Comparison of ENCODE assay signal across 1 cellular context in the genomic region with DNA sequence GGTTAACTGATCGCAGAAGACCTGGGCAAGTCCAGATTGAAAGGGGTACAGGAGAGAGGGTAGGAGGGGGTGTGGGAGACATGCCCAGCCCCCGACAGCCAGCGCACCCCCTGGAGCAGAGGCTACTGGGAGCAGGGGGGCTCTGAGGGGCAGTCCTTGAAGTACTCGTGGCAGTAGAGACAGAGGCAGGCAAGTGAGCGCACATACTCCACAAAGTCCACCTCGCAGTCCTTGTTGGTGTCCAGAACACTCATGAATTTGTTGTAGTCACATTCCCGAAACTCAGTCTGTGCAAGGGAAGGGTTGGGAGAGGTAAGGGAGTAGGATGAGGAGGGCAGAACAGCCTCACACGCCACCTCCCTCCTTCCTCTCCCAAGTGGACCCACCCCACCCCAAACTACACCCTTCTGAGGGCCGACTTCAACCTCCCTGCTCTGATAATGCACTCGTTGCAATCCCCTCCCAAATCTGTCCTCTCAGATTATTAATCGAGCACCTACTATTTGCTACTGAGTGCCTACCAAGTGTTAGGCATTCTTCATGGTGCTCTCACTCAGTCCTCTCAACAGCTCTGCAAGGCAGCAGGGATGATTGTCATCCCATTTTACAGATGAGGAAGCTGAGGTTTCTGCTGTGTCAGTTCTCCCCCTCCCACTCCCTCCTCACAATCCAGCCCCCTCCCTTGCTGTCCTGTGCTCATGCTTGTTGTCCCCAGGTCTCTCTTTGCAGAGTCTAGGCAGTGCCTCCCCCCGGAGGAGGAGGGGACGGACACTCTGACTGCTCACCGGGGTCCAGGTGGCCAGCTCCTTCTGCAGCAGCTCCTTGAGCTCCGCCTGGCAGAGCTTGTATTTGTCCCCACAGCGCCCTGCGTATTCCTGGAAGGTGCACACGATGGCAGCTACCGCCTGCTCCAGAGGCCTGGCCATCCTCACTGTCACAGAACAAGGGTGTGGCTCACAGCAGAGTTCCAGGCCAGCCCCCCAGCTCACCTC.
TF ChIP-seq lines count a peak whose summit lies in the region.

No MANE protein-coding gene starts in this region.

TF ChIP-seq in K562, 482 proteins besides CTCF, POLR2A, EP300 and RAD21 (continues in another document):
- no peak for TF ChIP-seq NEUROD1 (IDR thresholded peaks at IDR 0.05; ENCODE audit: borderline replicate concordance, low read depth, low read length, partially characterized antibody)
- peak; percentile 78 for TF ChIP-seq RBM25 (IDR thresholded peaks at IDR 0.05; ENCODE audit: low read depth, low read length, severe bottlenecking)
- TF ChIP-seq BRD9 (IDR thresholded peaks at IDR 0.05; ENCODE audit: low read depth, partially characterized antibody), result no peak
- 0 out of 2 replicates have a peak, but pooled peaks have one; percentile 31 for TF ChIP-seq DPF2 (IDR thresholded peaks at IDR 0.05)
- no peak for TF ChIP-seq KDM4B (IDR thresholded peaks at IDR 0.05; ENCODE audit: borderline replicate concordance in 2 of 2, low read depth in 1 of 2)
- TF ChIP-seq, protein P1, sequence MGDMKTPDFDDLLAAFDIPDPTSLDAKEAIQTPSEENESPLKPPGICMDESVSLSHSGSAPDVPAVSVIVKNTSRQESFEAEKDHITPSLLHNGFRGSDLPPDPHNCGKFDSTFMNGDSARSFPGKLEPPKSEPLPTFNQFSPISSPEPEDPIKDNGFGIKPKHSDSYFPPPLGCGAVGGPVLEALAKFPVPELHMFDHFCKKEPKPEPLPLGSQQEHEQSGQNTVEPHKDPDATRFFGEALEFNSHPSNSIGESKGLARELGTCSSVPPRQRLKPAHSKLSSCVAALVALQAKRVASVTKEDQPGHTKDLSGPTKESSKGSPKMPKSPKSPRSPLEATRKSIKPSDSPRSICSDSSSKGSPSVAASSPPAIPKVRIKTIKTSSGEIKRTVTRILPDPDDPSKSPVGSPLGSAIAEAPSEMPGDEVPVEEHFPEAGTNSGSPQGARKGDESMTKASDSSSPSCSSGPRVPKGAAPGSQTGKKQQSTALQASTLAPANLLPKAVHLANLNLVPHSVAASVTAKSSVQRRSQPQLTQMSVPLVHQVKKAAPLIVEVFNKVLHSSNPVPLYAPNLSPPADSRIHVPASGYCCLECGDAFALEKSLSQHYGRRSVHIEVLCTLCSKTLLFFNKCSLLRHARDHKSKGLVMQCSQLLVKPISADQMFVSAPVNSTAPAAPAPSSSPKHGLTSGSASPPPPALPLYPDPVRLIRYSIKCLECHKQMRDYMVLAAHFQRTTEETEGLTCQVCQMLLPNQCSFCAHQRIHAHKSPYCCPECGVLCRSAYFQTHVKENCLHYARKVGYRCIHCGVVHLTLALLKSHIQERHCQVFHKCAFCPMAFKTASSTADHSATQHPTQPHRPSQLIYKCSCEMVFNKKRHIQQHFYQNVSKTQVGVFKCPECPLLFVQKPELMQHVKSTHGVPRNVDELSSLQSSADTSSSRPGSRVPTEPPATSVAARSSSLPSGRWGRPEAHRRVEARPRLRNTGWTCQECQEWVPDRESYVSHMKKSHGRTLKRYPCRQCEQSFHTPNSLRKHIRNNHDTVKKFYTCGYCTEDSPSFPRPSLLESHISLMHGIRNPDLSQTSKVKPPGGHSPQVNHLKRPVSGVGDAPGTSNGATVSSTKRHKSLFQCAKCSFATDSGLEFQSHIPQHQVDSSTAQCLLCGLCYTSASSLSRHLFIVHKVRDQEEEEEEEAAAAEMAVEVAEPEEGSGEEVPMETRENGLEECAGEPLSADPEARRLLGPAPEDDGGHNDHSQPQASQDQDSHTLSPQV (IDR thresholded peaks at IDR 0.05), result no peak
- no peak for TF ChIP-seq ATF7 (IDR thresholded peaks at IDR 0.05)
- TF ChIP-seq FOXP1 (CRISPR knock-in tag; IDR thresholded peaks at IDR 0.05), result no peak
- peak; percentile 87 to 93 for TF ChIP-seq KDM1A (IDR thresholded peaks at IDR 0.05)
- TF ChIP-seq ZNF197 (CRISPR knock-in tag; IDR thresholded peaks at IDR 0.05; ENCODE audit: low read depth), result no peak
- TF ChIP-seq SP1 (CRISPR knock-in tag; IDR thresholded peaks at IDR 0.05), result no peak
- peak; percentile 69 for TF ChIP-seq HDAC2 (IDR thresholded peaks at IDR 0.05)
- TF ChIP-seq HDAC1 (IDR thresholded peaks at IDR 0.05), result peak in 1 of 2 experiments; percentile 15; a peak in 1 of 4 replicates
- peak; percentile 64 for TF ChIP-seq ZNF316 (IDR thresholded peaks at IDR 0.05)
- TF ChIP-seq SMARCA5 (IDR thresholded peaks at IDR 0.05), result peak; percentile 83
- no peak for TF ChIP-seq KLF1 (tag; IDR thresholded peaks at IDR 0.05)
- TF ChIP-seq MECOM (CRISPR knock-in tag; IDR thresholded peaks at IDR 0.05), result no peak
- no peak for TF ChIP-seq E4F1 (CRISPR knock-in tag; IDR thresholded peaks at IDR 0.05; ENCODE audit: borderline replicate concordance)
- TF ChIP-seq JUND (IDR thresholded peaks at IDR 0.05; ENCODE audit: borderline replicate concordance, low read depth, low read length), result no peak
- no peak for TF ChIP-seq JUND (tag; IDR thresholded peaks at IDR 0.05; ENCODE audit: borderline replicate concordance, low read depth, low read length)
- TF ChIP-seq CBX5 (IDR thresholded peaks at IDR 0.05; ENCODE audit: borderline replicate concordance, low read depth), result no peak
- TF ChIP-seq RCOR1 (IDR thresholded peaks at IDR 0.05; ENCODE audit: borderline replicate concordance in 1 of 2, low read depth in 2 of 2, low read length in 2 of 2), result peak in 1 of 2 experiments; percentile 69; a peak in 1 of 4 replicates
- TF ChIP-seq, protein P2, sequence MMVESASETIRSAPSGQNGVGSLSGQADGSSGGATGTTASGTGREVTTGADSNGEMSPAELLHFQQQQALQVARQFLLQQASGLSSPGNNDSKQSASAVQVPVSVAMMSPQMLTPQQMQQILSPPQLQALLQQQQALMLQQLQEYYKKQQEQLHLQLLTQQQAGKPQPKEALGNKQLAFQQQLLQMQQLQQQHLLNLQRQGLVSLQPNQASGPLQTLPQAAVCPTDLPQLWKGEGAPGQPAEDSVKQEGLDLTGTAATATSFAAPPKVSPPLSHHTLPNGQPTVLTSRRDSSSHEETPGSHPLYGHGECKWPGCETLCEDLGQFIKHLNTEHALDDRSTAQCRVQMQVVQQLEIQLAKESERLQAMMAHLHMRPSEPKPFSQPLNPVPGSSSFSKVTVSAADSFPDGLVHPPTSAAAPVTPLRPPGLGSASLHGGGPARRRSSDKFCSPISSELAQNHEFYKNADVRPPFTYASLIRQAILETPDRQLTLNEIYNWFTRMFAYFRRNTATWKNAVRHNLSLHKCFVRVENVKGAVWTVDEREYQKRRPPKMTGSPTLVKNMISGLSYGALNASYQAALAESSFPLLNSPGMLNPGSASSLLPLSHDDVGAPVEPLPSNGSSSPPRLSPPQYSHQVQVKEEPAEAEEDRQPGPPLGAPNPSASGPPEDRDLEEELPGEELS (CRISPR knock-in tag; IDR thresholded peaks at IDR 0.05; ENCODE audit: borderline replicate concordance), result no peak
- peak; percentile 51; the same call in 1 of the 2 replicates for TF ChIP-seq NFE2 (IDR thresholded peaks at IDR 0.05; ENCODE audit: low read depth)
- no peak for TF ChIP-seq MYNN (IDR thresholded peaks at IDR 0.05)
- TF ChIP-seq MYNN (CRISPR knock-in tag; IDR thresholded peaks at IDR 0.05), result no peak
- TF ChIP-seq, protein P3, sequence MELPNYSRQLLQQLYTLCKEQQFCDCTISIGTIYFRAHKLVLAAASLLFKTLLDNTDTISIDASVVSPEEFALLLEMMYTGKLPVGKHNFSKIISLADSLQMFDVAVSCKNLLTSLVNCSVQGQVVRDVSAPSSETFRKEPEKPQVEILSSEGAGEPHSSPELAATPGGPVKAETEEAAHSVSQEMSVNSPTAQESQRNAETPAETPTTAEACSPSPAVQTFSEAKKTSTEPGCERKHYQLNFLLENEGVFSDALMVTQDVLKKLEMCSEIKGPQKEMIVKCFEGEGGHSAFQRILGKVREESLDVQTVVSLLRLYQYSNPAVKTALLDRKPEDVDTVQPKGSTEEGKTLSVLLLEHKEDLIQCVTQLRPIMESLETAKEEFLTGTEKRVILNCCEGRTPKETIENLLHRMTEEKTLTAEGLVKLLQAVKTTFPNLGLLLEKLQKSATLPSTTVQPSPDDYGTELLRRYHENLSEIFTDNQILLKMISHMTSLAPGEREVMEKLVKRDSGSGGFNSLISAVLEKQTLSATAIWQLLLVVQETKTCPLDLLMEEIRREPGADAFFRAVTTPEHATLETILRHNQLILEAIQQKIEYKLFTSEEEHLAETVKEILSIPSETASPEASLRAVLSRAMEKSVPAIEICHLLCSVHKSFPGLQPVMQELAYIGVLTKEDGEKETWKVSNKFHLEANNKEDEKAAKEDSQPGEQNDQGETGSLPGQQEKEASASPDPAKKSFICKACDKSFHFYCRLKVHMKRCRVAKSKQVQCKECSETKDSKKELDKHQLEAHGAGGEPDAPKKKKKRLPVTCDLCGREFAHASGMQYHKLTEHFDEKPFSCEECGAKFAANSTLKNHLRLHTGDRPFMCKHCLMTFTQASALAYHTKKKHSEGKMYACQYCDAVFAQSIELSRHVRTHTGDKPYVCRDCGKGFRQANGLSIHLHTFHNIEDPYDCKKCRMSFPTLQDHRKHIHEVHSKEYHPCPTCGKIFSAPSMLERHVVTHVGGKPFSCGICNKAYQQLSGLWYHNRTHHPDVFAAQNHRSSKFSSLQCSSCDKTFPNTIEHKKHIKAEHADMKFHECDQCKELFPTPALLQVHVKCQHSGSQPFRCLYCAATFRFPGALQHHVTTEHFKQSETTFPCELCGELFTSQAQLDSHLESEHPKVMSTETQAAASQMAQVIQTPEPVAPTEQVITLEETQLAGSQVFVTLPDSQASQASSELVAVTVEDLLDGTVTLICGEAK (IDR thresholded peaks at IDR 0.05), result no peak
- TF ChIP-seq, protein P3 (CRISPR knock-in tag; IDR thresholded peaks at IDR 0.05), result no peak
- no peak for TF ChIP-seq TAL1 (IDR thresholded peaks at IDR 0.05)
- TF ChIP-seq SIX5 (IDR thresholded peaks at IDR 0.05; ENCODE audit: borderline replicate concordance in 1 of 2, insufficient read depth in 1 of 2, low read depth in 1 of 2, low read length in 2 of 2), result no peak
- no peak for TF ChIP-seq SP2 (IDR thresholded peaks at IDR 0.05; ENCODE audit: extremely low read depth, low read depth, low read length, poor library complexity, severe bottlenecking)
- TF ChIP-seq C11orf30 (IDR thresholded peaks at IDR 0.05; ENCODE audit: low read depth), result 0 out of 2 replicates have a peak, but pooled peaks have one; percentile 13
- no peak for TF ChIP-seq TFAM (CRISPR knock-in tag; conservative IDR thresholded peaks at IDR 0.05)
- no peak for TF ChIP-seq ARHGAP35 (IDR thresholded peaks at IDR 0.05; ENCODE audit: partially characterized antibody)
- TF ChIP-seq POLR2AphosphoS5 (IDR thresholded peaks at IDR 0.05; ENCODE audit: control insufficient read depth, insufficient read depth, low read depth, low read length), result no peak
- TF ChIP-seq, protein P4, sequence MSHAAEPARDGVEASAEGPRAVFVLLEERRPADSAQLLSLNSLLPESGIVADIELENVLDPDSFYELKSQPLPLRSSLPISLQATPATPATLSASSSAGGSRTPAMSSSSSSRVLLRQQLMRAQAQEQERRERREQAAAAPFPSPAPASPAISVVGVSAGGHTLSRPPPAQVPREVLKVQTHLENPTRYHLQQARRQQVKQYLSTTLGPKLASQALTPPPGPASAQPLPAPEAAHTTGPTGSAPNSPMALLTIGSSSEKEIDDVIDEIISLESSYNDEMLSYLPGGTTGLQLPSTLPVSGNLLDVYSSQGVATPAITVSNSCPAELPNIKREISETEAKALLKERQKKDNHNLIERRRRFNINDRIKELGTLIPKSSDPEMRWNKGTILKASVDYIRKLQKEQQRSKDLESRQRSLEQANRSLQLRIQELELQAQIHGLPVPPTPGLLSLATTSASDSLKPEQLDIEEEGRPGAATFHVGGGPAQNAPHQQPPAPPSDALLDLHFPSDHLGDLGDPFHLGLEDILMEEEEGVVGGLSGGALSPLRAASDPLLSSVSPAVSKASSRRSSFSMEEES (CRISPR knock-in tag; IDR thresholded peaks at IDR 0.05), result no peak
- TF ChIP-seq CHD4 (IDR thresholded peaks at IDR 0.05; ENCODE audit: insufficient read depth, insufficient replicate concordance, low read depth, low read length, poor library complexity, severe bottlenecking), result peak; percentile 37
- TF ChIP-seq PHB (CRISPR knock-in tag; IDR thresholded peaks at IDR 0.05), result no peak
- peak; percentile 52; the same call in 1 of the 2 replicates for TF ChIP-seq MAFG (tag; conservative IDR thresholded peaks at IDR 0.05)
- no peak for TF ChIP-seq KLF13 (tag; IDR thresholded peaks at IDR 0.05; ENCODE audit: borderline replicate concordance, low read depth)
